In genomic region chr1:222781251-222781650, GRCh38 we compare ENCODE assay signal across 8 cellular contexts.
"Had no signal": no experiment of that assay in that cellular context is flagged by ENCODE, and none has a peak within 500 bp of the region (broad histone marks: within the 10 kb centered on the region; RNA-seq: fewer than 3 reads in every experiment).

No MANE protein-coding gene starts in this region.

- ATAC-seq: activated T-cell treated with anti-CD3 and anti-CD28 coated beads, Interleukin-2, amount 50 U/mL, for 4 hours had no signal

- DNase-seq: activated CD4-positive, alpha-beta memory T cell treated with anti-CD3 and anti-CD28 coated beads for 36 hours; activated effector memory CD4-positive, alpha-beta T cell treated with anti-CD3 and anti-CD28 coated beads, Interleukin-2, amount 50 U/mL, for 16 hours; activated naive CD8-positive, alpha-beta T cell treated with anti-CD3 and anti-CD28 coated beads, Interleukin-2, amount 10 ng/mL, durations not matched to agents 7 days and 5 days; activated T-cell treated with anti-CD3 and anti-CD28 coated beads, Interleukin-2, amount 50 U/mL, for 4 hours; aorta; dorsolateral prefrontal cortex; hippocampal formation; stomach had no signal
